In genomic region chr1:237032029-237032428, GRCh38 we compare ENCODE assay signal across 11 cellular contexts. TPM values are rescaled to one million over a fixed set of nuclear protein-coding genes. Genes with fewer than 3 reads are reported as not detected.
DNase-seq lines count a peak whose midpoint lies in the region; ATAC-seq and TF ChIP-seq lines count a peak whose summit lies in the region.
"Had no signal": no experiment of that assay in that cellular context is flagged by ENCODE, and none has a peak within 500 bp of the region (broad histone marks: within the 10 kb centered on the region; RNA-seq: fewer than 3 reads in every experiment).

No MANE protein-coding gene starts in this region.

- TF ChIP-seq CTCF in HEK293 (tag by site-specific recombination; IDR thresholded peaks at IDR 0.05), result no peak

- H3K27ac ChIP-seq in HEK293 (ENCODE audit: extremely low read depth, low read depth, low read length), result no peak overlapping the region
- H3K27ac ChIP-seq: RWPE1 had no signal

- H3K9me3 Mint-ChIP-seq in immature natural killer cell, result peaks cover 0 to 11% (median 0%) of the 10 kb centered on the region in 6 donors

- H3K36me3 Mint-ChIP-seq in immature natural killer cell, result no peaks in the 10 kb centered on the region

- POLR2A ChIA-PET in HEK293 (lab: Yijun Ruan, JAX), result interaction anchor here (1.1 to 3.3 kb wide), 2 partner anchors 11 to 428 kb away, joined by 4 to 28 read pairs; partner anchors contain the start of genes HEATR1 and RYR2

- peaks cover 1 to 9% (median 2%) of the 10 kb centered on the region in 3 donors for H3K27me3 Mint-ChIP-seq in immature natural killer cell (ENCODE audit: low read depth in 3 of 3)

- no peak overlapping the region for H3K4me3 Mint-ChIP-seq in immature natural killer cell

- H3K4me1 ChIP-seq in HEK293 (ENCODE audit: control insufficient read depth, insufficient read depth, low read length), result peaks cover 10% of the 10 kb centered on the region; the same call in 1 of the 2 replicates

- no peak overlapping the region for H3K27ac Mint-ChIP-seq in immature natural killer cell

- no peak overlapping the region; the same call in 1 of the 2 replicates for H3K4me3 ChIP-seq in HEK293 (ENCODE audit: low read depth, low read length)

- CTCF ChIA-PET in HEK293 (lab: Yijun Ruan, JAX), result interaction anchor here (0.6 to 1.3 kb wide), 3 partner anchors 10 to 273 kb away, joined by 4 to 7 read pairs (median 4); partner anchors contain the start of gene RYR2

- no peaks in the 10 kb centered on the region for H3K36me3 ChIP-seq in HEK293 (ENCODE audit: control insufficient read depth in 2 of 2, insufficient read depth in 1 of 2, low read length in 2 of 2)

- H3K9me3 ChIP-seq in HEK293 (ENCODE audit: control insufficient read depth, insufficient read depth, low read depth, low read length), result no peaks in the 10 kb centered on the region

- DNase-seq in iPS-NIHi7 (ENCODE audit: extremely low spot score) (peak; percentile 58), kidney glomerular epithelial cell (lab: John Stamatoyannopoulos, UW) (no peak), immature natural killer cell (no peak)
- no peak for DNase-seq in stimulated activated CD4-positive, alpha-beta T cell treated with anti-CD3 and anti-CD28 coated beads, Interleukin-12 subunit alpha, Interleukin-12 subunit beta, amount 100 ng/mL, for 4 hours
- DNase-seq in central memory CD4-positive, alpha-beta T cell, result no peak
- DNase-seq: DMS 273 treated with DMSO at 0.1 percent for 48 hours, IMR-90 had no signal

- ATAC-seq in GM18861 (IDR thresholded peaks at IDR 0.05; ENCODE audit: unreplicated experiment) (peak; percentile 90), HG03558 (IDR thresholded peaks at IDR 0.05; ENCODE audit: extremely low read depth, unreplicated experiment) (peak; percentile 96)

- no peaks in the 10 kb centered on the region for H3K4me1 Mint-ChIP-seq in immature natural killer cell

TF ChIP-seq in HEK293, 187 proteins besides CTCF, POLR2A, EP300 and RAD21 (continues in another document):
- TF ChIP-seq ZNF549 (tag by site-specific recombination; IDR thresholded peaks at IDR 0.05) (no peak), ZNF600 (tag by site-specific recombination; IDR thresholded peaks at IDR 0.05) (peak; percentile 92), ZNF654 (tag by site-specific recombination; IDR thresholded peaks at IDR 0.05; ENCODE audit: low read depth) (no peak), ZNF19 (tag by site-specific recombination; IDR thresholded peaks at IDR 0.05; ENCODE audit: low read depth) (no peak), ZNF169 (tag by site-specific recombination; IDR thresholded peaks at IDR 0.05) (no peak), ZNF544 (tag by site-specific recombination; IDR thresholded peaks at IDR 0.05) (no peak), ZFHX2 (tag by site-specific recombination; conservative IDR thresholded peaks at IDR 0.05) (no peak), HIC1 (tag by site-specific recombination; IDR thresholded peaks at IDR 0.05) (peak; percentile 44; the same call in 1 of the 2 replicates), YY2 (tag by site-specific recombination; IDR thresholded peaks at IDR 0.05) (no peak), ZNF157 (tag by site-specific recombination; IDR thresholded peaks at IDR 0.05) (no peak), ZNF146 (tag by site-specific recombination; IDR thresholded peaks at IDR 0.05) (no peak), HOXD13 (CRISPR knock-in tag; IDR thresholded peaks at IDR 0.05; ENCODE audit: borderline replicate concordance) (no peak), ZBTB1 (tag by site-specific recombination; IDR thresholded peaks at IDR 0.05) (no peak), ZNF548 (tag by site-specific recombination; IDR thresholded peaks at IDR 0.05) (no peak), ZBTB21 (tag by site-specific recombination; IDR thresholded peaks at IDR 0.05) (peak; percentile 34; the same call in 1 of the 2 replicates), ZNF701 (tag by site-specific recombination; IDR thresholded peaks at IDR 0.05) (no peak), HOXC10 (CRISPR knock-in tag; IDR thresholded peaks at IDR 0.05) (no peak), YY1 (tag by site-specific recombination; IDR thresholded peaks at IDR 0.05) (no peak), ZNF24 (tag by site-specific recombination; IDR thresholded peaks at IDR 0.05) (no peak), ZNF777 (tag by site-specific recombination; IDR thresholded peaks at IDR 0.05; ENCODE audit: borderline replicate concordance) (no peak), KLF1 (tag by site-specific recombination; IDR thresholded peaks at IDR 0.05) (no peak), ZSCAN30 (tag by site-specific recombination; IDR thresholded peaks at IDR 0.05) (no peak), RBAK (tag by site-specific recombination; IDR thresholded peaks at IDR 0.05) (no peak), ZNF571 (tag by site-specific recombination; IDR thresholded peaks at IDR 0.05) (no peak), ZNF560 (tag by site-specific recombination; IDR thresholded peaks at IDR 0.05; ENCODE audit: borderline replicate concordance) (no peak), ZNF624 (tag by site-specific recombination; IDR thresholded peaks at IDR 0.05) (no peak), FEZF1 (tag by site-specific recombination; IDR thresholded peaks at IDR 0.05) (peak; percentile 83), TRIM28 (IDR thresholded peaks at IDR 0.05; ENCODE audit: borderline replicate concordance, low read length) (no peak), ZNF148 (tag by site-specific recombination; IDR thresholded peaks at IDR 0.05; ENCODE audit: borderline replicate concordance) (no peak), ZNF132 (tag by site-specific recombination; IDR thresholded peaks at IDR 0.05; ENCODE audit: borderline replicate concordance) (no peak), SCRT1 (tag by site-specific recombination; IDR thresholded peaks at IDR 0.05; ENCODE audit: borderline replicate concordance) (no peak)
- TF ChIP-seq, protein P1, sequence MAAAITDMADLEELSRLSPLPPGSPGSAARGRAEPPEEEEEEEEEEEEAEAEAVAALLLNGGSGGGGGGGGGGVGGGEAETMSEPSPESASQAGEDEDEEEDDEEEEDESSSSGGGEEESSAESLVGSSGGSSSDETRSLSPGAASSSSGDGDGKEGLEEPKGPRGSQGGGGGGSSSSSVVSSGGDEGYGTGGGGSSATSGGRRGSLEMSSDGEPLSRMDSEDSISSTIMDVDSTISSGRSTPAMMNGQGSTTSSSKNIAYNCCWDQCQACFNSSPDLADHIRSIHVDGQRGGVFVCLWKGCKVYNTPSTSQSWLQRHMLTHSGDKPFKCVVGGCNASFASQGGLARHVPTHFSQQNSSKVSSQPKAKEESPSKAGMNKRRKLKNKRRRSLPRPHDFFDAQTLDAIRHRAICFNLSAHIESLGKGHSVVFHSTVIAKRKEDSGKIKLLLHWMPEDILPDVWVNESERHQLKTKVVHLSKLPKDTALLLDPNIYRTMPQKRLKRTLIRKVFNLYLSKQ (tag by site-specific recombination; IDR thresholded peaks at IDR 0.05; ENCODE audit: borderline replicate concordance), result no peak
- TF ChIP-seq, protein P2, sequence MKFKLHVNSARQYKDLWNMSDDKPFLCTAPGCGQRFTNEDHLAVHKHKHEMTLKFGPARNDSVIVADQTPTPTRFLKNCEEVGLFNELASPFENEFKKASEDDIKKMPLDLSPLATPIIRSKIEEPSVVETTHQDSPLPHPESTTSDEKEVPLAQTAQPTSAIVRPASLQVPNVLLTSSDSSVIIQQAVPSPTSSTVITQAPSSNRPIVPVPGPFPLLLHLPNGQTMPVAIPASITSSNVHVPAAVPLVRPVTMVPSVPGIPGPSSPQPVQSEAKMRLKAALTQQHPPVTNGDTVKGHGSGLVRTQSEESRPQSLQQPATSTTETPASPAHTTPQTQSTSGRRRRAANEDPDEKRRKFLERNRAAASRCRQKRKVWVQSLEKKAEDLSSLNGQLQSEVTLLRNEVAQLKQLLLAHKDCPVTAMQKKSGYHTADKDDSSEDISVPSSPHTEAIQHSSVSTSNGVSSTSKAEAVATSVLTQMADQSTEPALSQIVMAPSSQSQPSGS (tag by site-specific recombination; IDR thresholded peaks at IDR 0.05; ENCODE audit: low read depth), result no peak

RNA-seq across cellular contexts. Expression of gene RYR2, which starts 10.0 kb away (rescaled TPM):
- under 1 TPM in 2 of 3 donors, not detected in 1; 0.12 to 0.18 TPM for polyA plus RNA-seq in immature natural killer cell
- polyA plus RNA-seq: IMR-90 had no signal

RNA-seq across cellular contexts. Expression of gene MT1HL1, which starts 27.8 kb away (rescaled TPM):
- not detected for polyA plus RNA-seq in immature natural killer cell
- polyA plus RNA-seq: IMR-90 had no signal
